Comparison of ENCODE assay signal across 8 cellular contexts in genomic region chr3:48507256-48508061, GRCh38. TPM values are rescaled to one million over a fixed set of nuclear protein-coding genes. Genes with fewer than 3 reads are reported as not detected.
A peak's percentile ranks its signal among the peaks of the same experiment; 100 is the strongest.
DNase-seq lines count a peak whose midpoint lies in the region; ATAC-seq, FAIRE-seq and TF ChIP-seq lines count a peak whose summit lies in the region.

No MANE protein-coding gene starts in this region.

- peaks cover 27% of the 10 kb centered on the region for H3K4me1 ChIP-seq in OCI-LY3 (ENCODE audit: low read length)
- peaks cover 0 to 7% (median 0%) of the 10 kb centered on the region in 3 donors for H3K4me1 ChIP-seq in pancreas
- H3K4me1 ChIP-seq in uterus, result no peaks in the 10 kb centered on the region

- TF ChIP-seq POLR2A in uterus (IDR thresholded peaks at IDR 0.05), result no peak

- 39 to 41% methylated on average over 10 of the region's 10 CpGs for WGBS in pancreas, 2 donors

- no peaks in the 10 kb centered on the region for H3K79me2 ChIP-seq in OCI-LY3 (ENCODE audit: low read length)

- DNase-seq in D721Med (ENCODE audit: insufficient read length, low spot score), result no peak
- DNase-seq in H7, result peak; percentile 90
- DNase-seq in activated T-cell treated with anti-CD3 and anti-CD28 coated beads for 24 hours (ENCODE audit: low read depth), result peak; percentile 60
- peak; percentile 44 for DNase-seq in fibroblast of gingiva (ENCODE audit: low read depth)
- DNase-seq in pancreas, result peak; percentile 36 to 66 (median 52)
- peak; percentile 32 to 37 for DNase-seq in uterus

- TF ChIP-seq CTCF in D721Med (IDR thresholded peaks at IDR 0.05; ENCODE audit: insufficient read depth, missing control alignments) (peak; percentile 73), OCI-LY3 (IDR thresholded peaks at IDR 0.05; ENCODE audit: low read depth, low read length) (peak; percentile 90), pancreas (IDR thresholded peaks at IDR 0.05) (peak in 2 of 4 donors; percentile 26 to 33), uterus (IDR thresholded peaks at IDR 0.05) (peak; percentile 15 to 66 (median 40))

- peak overlapping the region; percentile 67 for H3K4me2 ChIP-seq in OCI-LY3 (ENCODE audit: low read length)

- H3K36me3 ChIP-seq in H7 (replicated peaks; ENCODE audit: control insufficient read depth, insufficient read depth, low read length) (no peaks in the 10 kb centered on the region), OCI-LY3 (replicated peaks; ENCODE audit: low read depth, low read length) (no peaks in the 10 kb centered on the region), pancreas (no peaks in the 10 kb centered on the region), uterus (no peaks in the 10 kb centered on the region)

- H2AFZ ChIP-seq in OCI-LY3 (ENCODE audit: low read depth, low read length), result peak overlapping the region; percentile 44; the same call in 1 of the 2 replicates

- intact Hi-C loops in pancreas (cut with DNase I), result no loop called here
- intact Hi-C loops in uterus (cut with DNase I; ENCODE audit: low total_unique reads), result no loop called here

- H3K27me3 ChIP-seq in H7 (ENCODE audit: control insufficient read depth, insufficient read depth, low read length), result peaks cover 2% of the 10 kb centered on the region; the same call in 1 of the 2 replicates
- H3K27me3 ChIP-seq in OCI-LY3 (ENCODE audit: low read depth, low read length), result peaks cover 6% of the 10 kb centered on the region
- H3K27me3 ChIP-seq in pancreas, result no peaks in the 10 kb centered on the region
- H3K27me3 ChIP-seq in uterus, result no peaks in the 10 kb centered on the region

- no peak overlapping the region for H3K27ac ChIP-seq in OCI-LY3 (ENCODE audit: low read length)
- no peak overlapping the region for H3K27ac ChIP-seq in pancreas
- H3K27ac ChIP-seq in uterus, result no peak overlapping the region

- no peaks in the 10 kb centered on the region for H4K20me1 ChIP-seq in OCI-LY3 (ENCODE audit: insufficient read depth, low read length)

- H3K9me3 ChIP-seq in OCI-LY3 (ENCODE audit: insufficient read depth, low read length) (no peaks in the 10 kb centered on the region), pancreas (no peaks in the 10 kb centered on the region), uterus (no peaks in the 10 kb centered on the region)

- FAIRE-seq in D721Med (lab: Jason Lieb, UNC) (no peak), pancreas (lab: Jason Lieb, UNC) (no peak)

- H3K4me3 ChIP-seq in H7 (ENCODE audit: insufficient read depth, low read depth, low read length) (no peak overlapping the region), OCI-LY3 (ENCODE audit: low read length) (peak overlapping the region; percentile 40), pancreas (no peak overlapping the region), uterus (no peak overlapping the region)

- no peak overlapping the region for H3K9ac ChIP-seq in OCI-LY3 (ENCODE audit: low read length)

- ATAC-seq in pancreas (peak; percentile 27 to 64 (median 57)), HG02884 (IDR thresholded peaks at IDR 0.05; ENCODE audit: unreplicated experiment) (no peak)

RNA-seq across cellular contexts. Expression of gene SHISA5, which starts 3.5 kb away (rescaled TPM):
- total RNA-seq in H7 (2014; rRNA removed; shearing (Covaris generic)), result 195 and 200 TPM in 2 replicates
- total RNA-seq in pancreas (10 to 100 TPM; 39.2 to 81.6 (median 45.3) TPM), uterus (100 to 1,000 TPM in 1 of 4 donors, 10 to 100 TPM in 3; 52.4 to 210 (median 72.8) TPM)
- polyA plus RNA-seq in pancreas, result 10 to 100 TPM; 29.9 to 49.4 TPM

RNA-seq across cellular contexts. Expression of gene PFKFB4, which starts 49.1 kb away (rescaled TPM):
- 11.4 and 22.0 TPM in 2 replicates for total RNA-seq in H7 (2014; rRNA removed; shearing (Covaris generic))
- 10 to 100 TPM in 1 of 6 donors, 1 to 10 TPM in 5; 7.4 to 12.2 (median 8.2) TPM for total RNA-seq in pancreas
- 10 to 100 TPM in 1 of 2 donors, 1 to 10 TPM in 1; 8.1 to 11.4 TPM for polyA plus RNA-seq in pancreas
- total RNA-seq in uterus, result 10 to 100 TPM in 2 of 4 donors, 1 to 10 TPM in 2; 3.2 to 11.5 (median 10.1) TPM

RNA-seq across cellular contexts. Expression of gene UCN2, which starts 56.1 kb away (rescaled TPM):
- 0.15 and 0.69 TPM in 2 replicates for total RNA-seq in H7 (2014; rRNA removed; shearing (Covaris generic))
- total RNA-seq in pancreas, result not detected
- polyA plus RNA-seq in pancreas, result under 1 TPM in 1 of 2 donors, not detected in 1; 0.19 TPM
- total RNA-seq in uterus, result under 1 TPM in 1 of 4 donors, not detected in 3; 0.49 TPM
